In the genomic region with DNA sequence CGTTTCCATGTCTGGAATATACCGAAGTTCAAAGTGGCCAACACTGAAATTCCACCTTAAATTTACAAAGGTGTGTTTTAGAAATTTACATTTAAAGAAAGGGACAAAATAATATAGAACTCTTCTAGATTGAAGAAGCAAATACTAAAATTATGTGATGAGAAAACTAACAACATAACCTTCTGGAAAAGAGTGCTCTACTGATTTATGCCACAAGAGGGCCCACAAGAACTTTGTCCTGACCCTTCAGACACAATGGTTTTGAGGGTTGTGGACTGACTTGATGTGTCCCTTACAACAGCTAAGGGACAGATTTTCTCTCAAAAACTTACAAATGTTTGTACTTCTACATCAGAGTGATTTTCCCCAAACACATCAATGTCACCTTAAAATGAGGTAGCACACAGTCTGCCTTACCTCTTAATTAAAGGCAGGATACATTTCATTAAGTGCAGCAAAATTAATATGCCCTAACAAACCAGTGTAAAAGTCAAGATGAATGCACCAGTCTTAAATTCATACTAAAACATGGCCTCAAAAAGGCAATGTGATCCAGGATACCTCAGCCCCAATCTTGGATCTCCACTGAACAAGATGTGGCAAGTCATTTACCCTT, we compare ENCODE assay signal across 1 cellular context.
TF ChIP-seq lines count a peak whose summit lies in the region.

No MANE protein-coding gene starts in this region.

TF ChIP-seq in WTC11, 78 proteins besides CTCF, POLR2A, EP300 and RAD21 (continued from another document):
- TF ChIP-seq, protein P1, sequence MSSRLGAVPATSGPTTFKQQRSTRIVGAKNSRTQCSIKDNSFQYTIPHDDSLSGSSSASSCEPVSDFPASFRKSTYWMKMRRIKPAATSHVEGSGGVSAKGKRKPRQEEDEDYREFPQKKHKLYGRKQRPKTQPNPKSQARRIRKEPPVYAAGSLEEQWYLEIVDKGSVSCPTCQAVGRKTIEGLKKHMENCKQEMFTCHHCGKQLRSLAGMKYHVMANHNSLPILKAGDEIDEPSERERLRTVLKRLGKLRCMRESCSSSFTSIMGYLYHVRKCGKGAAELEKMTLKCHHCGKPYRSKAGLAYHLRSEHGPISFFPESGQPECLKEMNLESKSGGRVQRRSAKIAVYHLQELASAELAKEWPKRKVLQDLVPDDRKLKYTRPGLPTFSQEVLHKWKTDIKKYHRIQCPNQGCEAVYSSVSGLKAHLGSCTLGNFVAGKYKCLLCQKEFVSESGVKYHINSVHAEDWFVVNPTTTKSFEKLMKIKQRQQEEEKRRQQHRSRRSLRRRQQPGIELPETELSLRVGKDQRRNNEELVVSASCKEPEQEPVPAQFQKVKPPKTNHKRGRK (CRISPR knock-in tag; IDR thresholded peaks at IDR 0.05; ENCODE audit: borderline replicate concordance) = no peak
- no peak for TF ChIP-seq ELF4 (CRISPR knock-in tag; IDR thresholded peaks at IDR 0.05; ENCODE audit: low read depth)
- TF ChIP-seq, protein P2, sequence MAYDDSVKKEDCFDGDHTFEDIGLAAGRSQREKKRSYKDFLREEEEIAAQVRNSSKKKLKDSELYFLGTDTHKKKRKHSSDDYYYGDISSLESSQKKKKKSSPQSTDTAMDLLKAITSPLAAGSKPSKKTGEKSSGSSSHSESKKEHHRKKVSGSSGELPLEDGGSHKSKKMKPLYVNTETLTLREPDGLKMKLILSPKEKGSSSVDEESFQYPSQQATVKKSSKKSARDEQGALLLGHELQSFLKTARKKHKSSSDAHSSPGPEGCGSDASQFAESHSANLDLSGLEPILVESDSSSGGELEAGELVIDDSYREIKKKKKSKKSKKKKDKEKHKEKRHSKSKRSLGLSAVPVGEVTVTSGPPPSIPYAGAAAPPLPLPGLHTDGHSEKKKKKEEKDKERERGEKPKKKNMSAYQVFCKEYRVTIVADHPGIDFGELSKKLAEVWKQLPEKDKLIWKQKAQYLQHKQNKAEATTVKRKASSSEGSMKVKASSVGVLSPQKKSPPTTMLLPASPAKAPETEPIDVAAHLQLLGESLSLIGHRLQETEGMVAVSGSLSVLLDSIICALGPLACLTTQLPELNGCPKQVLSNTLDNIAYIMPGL (CRISPR knock-in tag; IDR thresholded peaks at IDR 0.05) = no peak
- TF ChIP-seq, protein P3, sequence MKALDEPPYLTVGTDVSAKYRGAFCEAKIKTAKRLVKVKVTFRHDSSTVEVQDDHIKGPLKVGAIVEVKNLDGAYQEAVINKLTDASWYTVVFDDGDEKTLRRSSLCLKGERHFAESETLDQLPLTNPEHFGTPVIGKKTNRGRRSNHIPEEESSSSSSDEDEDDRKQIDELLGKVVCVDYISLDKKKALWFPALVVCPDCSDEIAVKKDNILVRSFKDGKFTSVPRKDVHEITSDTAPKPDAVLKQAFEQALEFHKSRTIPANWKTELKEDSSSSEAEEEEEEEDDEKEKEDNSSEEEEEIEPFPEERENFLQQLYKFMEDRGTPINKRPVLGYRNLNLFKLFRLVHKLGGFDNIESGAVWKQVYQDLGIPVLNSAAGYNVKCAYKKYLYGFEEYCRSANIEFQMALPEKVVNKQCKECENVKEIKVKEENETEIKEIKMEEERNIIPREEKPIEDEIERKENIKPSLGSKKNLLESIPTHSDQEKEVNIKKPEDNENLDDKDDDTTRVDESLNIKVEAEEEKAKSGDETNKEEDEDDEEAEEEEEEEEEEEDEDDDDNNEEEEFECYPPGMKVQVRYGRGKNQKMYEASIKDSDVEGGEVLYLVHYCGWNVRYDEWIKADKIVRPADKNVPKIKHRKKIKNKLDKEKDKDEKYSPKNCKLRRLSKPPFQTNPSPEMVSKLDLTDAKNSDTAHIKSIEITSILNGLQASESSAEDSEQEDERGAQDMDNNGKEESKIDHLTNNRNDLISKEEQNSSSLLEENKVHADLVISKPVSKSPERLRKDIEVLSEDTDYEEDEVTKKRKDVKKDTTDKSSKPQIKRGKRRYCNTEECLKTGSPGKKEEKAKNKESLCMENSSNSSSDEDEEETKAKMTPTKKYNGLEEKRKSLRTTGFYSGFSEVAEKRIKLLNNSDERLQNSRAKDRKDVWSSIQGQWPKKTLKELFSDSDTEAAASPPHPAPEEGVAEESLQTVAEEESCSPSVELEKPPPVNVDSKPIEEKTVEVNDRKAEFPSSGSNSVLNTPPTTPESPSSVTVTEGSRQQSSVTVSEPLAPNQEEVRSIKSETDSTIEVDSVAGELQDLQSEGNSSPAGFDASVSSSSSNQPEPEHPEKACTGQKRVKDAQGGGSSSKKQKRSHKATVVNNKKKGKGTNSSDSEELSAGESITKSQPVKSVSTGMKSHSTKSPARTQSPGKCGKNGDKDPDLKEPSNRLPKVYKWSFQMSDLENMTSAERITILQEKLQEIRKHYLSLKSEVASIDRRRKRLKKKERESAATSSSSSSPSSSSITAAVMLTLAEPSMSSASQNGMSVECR (CRISPR knock-in tag; IDR thresholded peaks at IDR 0.05; ENCODE audit: borderline replicate concordance) = no peak
- no peak for TF ChIP-seq MXD4 (CRISPR knock-in tag; IDR thresholded peaks at IDR 0.05; ENCODE audit: borderline replicate concordance)
- TF ChIP-seq NFE2L1 (CRISPR knock-in tag; IDR thresholded peaks at IDR 0.05) = no peak
- TF ChIP-seq JAZF1 (CRISPR knock-in tag; IDR thresholded peaks at IDR 0.05) = no peak
- TF ChIP-seq NR2C2 (CRISPR knock-in tag; IDR thresholded peaks at IDR 0.05) = no peak
TF ChIP-seq in WTC11: peak in this region for 0.
